10 cellular contexts compared by ENCODE assay signal in the genomic region with DNA sequence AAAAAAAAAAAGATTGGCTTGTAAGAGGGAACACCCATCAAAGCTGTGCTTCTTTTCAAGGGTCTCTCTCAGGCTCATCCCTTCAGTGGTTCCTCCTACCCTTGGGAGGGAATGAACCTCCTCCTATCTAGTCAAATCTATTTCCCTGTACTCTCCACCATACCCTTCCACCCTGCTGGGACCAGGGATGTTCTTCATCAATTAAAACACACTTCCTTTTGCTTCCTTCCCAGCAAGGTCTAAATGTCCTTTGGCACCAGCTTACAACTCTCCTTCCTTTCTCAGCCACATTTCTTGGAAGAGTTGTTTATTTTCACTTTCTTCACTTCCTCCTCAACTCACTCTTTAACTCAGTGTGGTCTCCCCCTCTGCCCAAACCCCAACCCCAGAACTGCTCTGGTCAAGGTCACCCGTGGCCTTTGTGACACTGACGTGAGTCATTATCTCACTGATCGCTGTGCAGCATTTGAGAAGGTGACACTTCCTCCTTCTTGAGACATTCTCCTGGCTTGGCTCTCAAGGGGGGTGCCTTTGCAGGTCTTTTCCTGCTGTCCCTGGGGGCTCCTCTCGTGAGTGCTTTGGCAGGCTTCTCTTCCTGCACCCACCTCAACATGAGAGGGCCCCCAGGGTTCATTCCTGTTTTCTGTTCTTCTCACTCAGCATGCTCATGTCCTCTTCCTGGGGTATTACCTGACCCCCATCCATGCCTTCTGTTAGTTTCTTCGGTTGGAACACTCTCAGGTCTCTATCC.
DNase-seq lines count a peak whose midpoint lies in the region; ATAC-seq and TF ChIP-seq lines count a peak whose summit lies in the region.
"Had no signal": no experiment of that assay in that cellular context is flagged by ENCODE, and none has a peak within 500 bp of the region (broad histone marks: within the 10 kb centered on the region; RNA-seq: fewer than 3 reads in every experiment).

No MANE protein-coding gene starts in this region.

- intact Hi-C loops in uterus (cut with DNase I; ENCODE audit: low total_unique reads): no loop called here

- H3K9me3 Mint-ChIP-seq in activated T-helper 17 cell treated with anti-CD3 and anti-CD28 coated beads, Interleukin-2, amount 50 U/mL, for 72 hours: no peaks in the 10 kb centered on the region

- H3K27me3 Mint-ChIP-seq in activated T-helper 17 cell treated with anti-CD3 and anti-CD28 coated beads, Interleukin-2, amount 50 U/mL, for 72 hours: peaks cover 4% of the 10 kb centered on the region

- ATAC-seq in HG03520 (IDR thresholded peaks at IDR 0.05; ENCODE audit: unreplicated experiment) (peak; percentile 73), HG02970 (IDR thresholded peaks at IDR 0.05; ENCODE audit: low FRiP score, unreplicated experiment) (no peak), left lobe of liver (no peak)
- ATAC-seq in activated T-helper 17 cell treated with anti-CD3 and anti-CD28 coated beads, Interleukin-2, amount 50 U/mL, for 72 hours (replicated peaks): peak; percentile 90

- no peaks in the 10 kb centered on the region for H3K4me1 ChIP-seq in uterus

- H3K27ac ChIP-seq in uterus: no peak overlapping the region
- H3K27ac ChIP-seq: thoracic aorta had no signal

- H3K4me3 Mint-ChIP-seq in activated T-helper 17 cell treated with anti-CD3 and anti-CD28 coated beads, Interleukin-2, amount 50 U/mL, for 72 hours: no peak overlapping the region

- H3K4me3 ChIP-seq in uterus: no peak overlapping the region
- H3K4me3 ChIP-seq: thoracic aorta had no signal

- peaks cover 16% of the 10 kb centered on the region for H3K4me1 Mint-ChIP-seq in activated T-helper 17 cell treated with anti-CD3 and anti-CD28 coated beads, Interleukin-2, amount 50 U/mL, for 72 hours

- no peaks in the 10 kb centered on the region for H3K36me3 Mint-ChIP-seq in activated T-helper 17 cell treated with anti-CD3 and anti-CD28 coated beads, Interleukin-2, amount 50 U/mL, for 72 hours (ENCODE audit: low read depth)
- H3K36me3 Mint-ChIP-seq: IgD-negative memory B cell had no signal

- peak; percentile 36 for DNase-seq in stimulated activated CD4-positive, alpha-beta T cell treated with anti-CD3 and anti-CD28 coated beads, Interleukin-15, amount 100 ng/mL, for 24 hours
- DNase-seq in stimulated activated CD4-positive, alpha-beta T cell treated with anti-CD3 and anti-CD28 coated beads, Interleukin-4, amount 100 ng/mL, for 4 hours: no peak
- DNase-seq in cerebellum (ENCODE audit: low spot score) (no peak), uterus (no peak), left lobe of liver (ENCODE audit: low spot score) (no peak)

- H3K27me3 ChIP-seq in uterus: no peaks in the 10 kb centered on the region

- no peak overlapping the region for H3K27ac Mint-ChIP-seq in activated T-helper 17 cell treated with anti-CD3 and anti-CD28 coated beads, Interleukin-2, amount 50 U/mL, for 72 hours

- no peaks in the 10 kb centered on the region for H3K9me3 ChIP-seq in uterus

- H3K36me3 ChIP-seq in uterus: no peaks in the 10 kb centered on the region
- H3K36me3 ChIP-seq: thoracic aorta had no signal

- TF ChIP-seq CTCF in uterus (IDR thresholded peaks at IDR 0.05): no peak

- TF ChIP-seq POLR2A in uterus (IDR thresholded peaks at IDR 0.05): no peak

Comparison
In these comparisons a context has a peak if more than half of its experiments do, and no peak if none do; other contexts are left out.
1. ATAC-seq: peak in HG03520 (single experiment) and activated T-helper 17 cell treated with anti-CD3 and anti-CD28 coated beads, Interleukin-2, amount 50 U/mL, for 72 hours (single experiment); none in HG02970 (single experiment) and left lobe of liver (single experiment).